30 cellular contexts compared by ENCODE assay signal in the genomic region with DNA sequence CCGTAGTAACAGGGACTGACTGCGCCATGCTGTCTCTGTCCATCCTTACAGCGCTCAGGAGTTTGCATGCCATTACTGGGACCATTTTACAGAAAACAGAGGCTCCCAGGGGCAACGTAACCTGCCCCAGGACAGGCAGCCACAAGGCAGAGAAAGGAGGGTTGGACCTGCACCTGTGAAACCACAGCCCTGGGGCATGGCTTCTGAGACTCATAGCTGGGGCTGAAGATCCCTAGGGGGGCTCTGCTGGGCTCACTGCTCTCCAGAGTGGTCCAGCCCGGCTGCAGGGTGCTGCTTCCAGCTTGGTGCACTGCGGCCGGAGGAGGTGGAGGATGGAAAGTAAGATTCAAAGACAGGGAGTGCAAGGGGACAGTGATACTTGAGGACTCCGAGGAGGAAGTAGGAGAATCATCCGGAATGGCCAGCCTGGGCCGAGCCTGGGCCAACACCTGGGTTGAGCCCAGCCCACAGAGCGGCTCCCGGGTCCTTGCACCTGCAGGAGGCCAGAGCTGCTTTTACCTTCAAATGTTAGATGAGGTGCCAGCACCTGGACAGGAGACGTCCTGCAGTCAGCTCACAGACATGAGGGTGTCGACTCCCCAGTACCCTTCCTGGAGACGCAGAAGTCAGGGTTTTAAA.
A peak's percentile ranks its signal among the peaks of the same experiment; 100 is the strongest.
DNase-seq lines count a peak whose midpoint lies in the region; ATAC-seq and TF ChIP-seq lines count a peak whose summit lies in the region.
"Had no signal": no experiment of that assay in that cellular context is flagged by ENCODE, and none has a peak within 500 bp of the region (broad histone marks: within the 10 kb centered on the region; RNA-seq: fewer than 3 reads in every experiment).

No MANE protein-coding gene starts in this region.

- no peak for ATAC-seq in GM21737 (IDR thresholded peaks at IDR 0.05; ENCODE audit: unreplicated experiment)
- ATAC-seq in HG03175 (IDR thresholded peaks at IDR 0.05; ENCODE audit: unreplicated experiment), result no peak
- ATAC-seq: activated naive CD8-positive, alpha-beta T cell treated with anti-CD3 and anti-CD28 coated beads, Interleukin-2, amount 50 U/mL, for 24 hours; lower lobe of right lung; natural killer cell; pancreas had no signal

- BruUV-seq in A673 (replicated peaks; lab: Mats Ljungman, UMichigan), result no TSS peak

- TF ChIP-seq CTCF in A673 (conservative IDR thresholded peaks at IDR 0.05; ENCODE audit: low read depth, low read length) (no peak), nephron progenitor cell (IDR thresholded peaks at IDR 0.05) (no peak)

- CTCF ChIA-PET in A673 (lab: Charles Lee), result no interaction called here

- H3K4me1 ChIP-seq in A673 (ENCODE audit: insufficient read depth, low read length, poor library complexity, severe bottlenecking) (peaks cover 68% of the 10 kb centered on the region), HUES48 (ENCODE audit: control insufficient read depth, insufficient read depth, low read length) (peaks cover 58% of the 10 kb centered on the region), ectodermal cell (ENCODE audit: control insufficient read depth, insufficient read depth, low read length) (peaks cover 65% of the 10 kb centered on the region)
- H3K4me1 ChIP-seq: lower lobe of right lung, pancreas, upper lobe of left lung had no signal

- H3K4me1 Mint-ChIP-seq in nephron progenitor cell, result peaks cover 65% of the 10 kb centered on the region
- H3K4me1 Mint-ChIP-seq: activated naive CD8-positive, alpha-beta T cell treated with anti-CD3 and anti-CD28 coated beads, Interleukin-2, amount 50 U/mL, for 24 hours; CD8-positive, alpha-beta memory T cell; natural killer cell had no signal

- H3K4me3 ChIP-seq in A673 (ENCODE audit: low read depth, low read length, poor library complexity, severe bottlenecking) (no peak overlapping the region), HUES48 (ENCODE audit: low read depth, low read length) (no peak overlapping the region), ectodermal cell (ENCODE audit: insufficient read depth, low read depth, low read length) (no peak overlapping the region)
- H3K4me3 ChIP-seq: esophagus squamous epithelium, lower lobe of right lung, MG63, pancreas, skin epidermis, upper lobe of left lung had no signal

- H3K9me3 ChIP-seq in A673 (ENCODE audit: low read depth, low read length, poor library complexity, severe bottlenecking) (no peaks in the 10 kb centered on the region), HUES48 (ENCODE audit: control insufficient read depth, insufficient read depth, low read length) (no peaks in the 10 kb centered on the region), ectodermal cell (ENCODE audit: control insufficient read depth, low read length) (no peaks in the 10 kb centered on the region)
- H3K9me3 ChIP-seq: esophagus squamous epithelium, lower lobe of right lung, MG63, pancreas, upper lobe of left lung had no signal

- H3K27me3 Mint-ChIP-seq in nephron progenitor cell (ENCODE audit: low read depth, poor library complexity), result peaks cover 16% of the 10 kb centered on the region

- H3K36me3 Mint-ChIP-seq in nephron progenitor cell (ENCODE audit: low read depth), result no peaks in the 10 kb centered on the region
- H3K36me3 Mint-ChIP-seq: CD8-positive, alpha-beta memory T cell; natural killer cell had no signal

- no peak for DNase-seq in A673 (ENCODE audit: low spot score)
- DNase-seq in nephron progenitor cell, result no peak
- DNase-seq in erythroblast (lab: John Stamatoyannopoulos, UW), result no peak
- DNase-seq in COR-L47 (lab: John Stamatoyannopoulos, UW), result no peak
- DNase-seq: activated CD4-positive, alpha-beta T cell treated with anti-CD3 and anti-CD28 coated beads, Interleukin-2, amount 50 U/mL, for 48 hours; activated CD4-positive, CD25-positive, alpha-beta regulatory T cell treated with anti-CD3 and anti-CD28 coated beads, Interleukin-2, amount 50 U/mL, for 72 hours; activated naive CD4-positive, alpha-beta T cell; activated naive CD8-positive, alpha-beta T cell treated with anti-CD3 and anti-CD28 coated beads, Interleukin-2, amount 50 U/mL, for 24 hours; activated T-cell treated with anti-CD3 and anti-CD28 coated beads, Interleukin-2, amount 50 U/mL, for 48 hours; CD8-positive, alpha-beta memory T cell; DMS 273 treated with DMSO at 0.1 percent for 48 hours; esophagus squamous epithelium; HFFc6; lower lobe of right lung; MG63; natural killer cell; NCI-H1105 treated with DMSO at 0.1 percent for 48 hours; NCI-H2171; NCI-H510A; pancreas; stimulated activated naive CD4-positive, alpha-beta T cell; T-helper 2 cell; upper lobe of left lung had no signal

- peak overlapping the region; percentile 95 for H3K27ac ChIP-seq in A673 (ENCODE audit: low read depth, low read length, poor library complexity, severe bottlenecking)
- H3K27ac ChIP-seq in HUES48 (ENCODE audit: low read depth, low read length), result peak overlapping the region; percentile 98
- H3K27ac ChIP-seq in ectodermal cell (ENCODE audit: insufficient read depth, low read depth, low read length, poor library complexity, severe bottlenecking), result peak overlapping the region; percentile 26
- H3K27ac ChIP-seq: esophagus squamous epithelium, KMS-11, lower lobe of right lung, pancreas, skin epidermis, upper lobe of left lung had no signal

- POLR2A ChIA-PET in A673 (lab: Charles Lee; ENCODE audit: low non-redundant PET), result no interaction called here

- peak overlapping the region; percentile 49; the same call in 1 of the 2 replicates for H3K9ac ChIP-seq in HUES48 (ENCODE audit: low read depth, low read length)
- H3K9ac ChIP-seq: KMS-11 had no signal

- WGBS in ectodermal cell, 2 experiments, result 83% methylated on average over 15 of the region's 15 CpGs

- no peaks in the 10 kb centered on the region for H3K9me3 Mint-ChIP-seq in nephron progenitor cell
- H3K9me3 Mint-ChIP-seq: activated naive CD8-positive, alpha-beta T cell treated with anti-CD3 and anti-CD28 coated beads, Interleukin-2, amount 50 U/mL, for 24 hours; dendritic cell treated with granulocyte-macrophage colony-stimulating factor and Interleukin-4, amounts not matched to agents 40 ng/mL and 50 ng/mL, for 4 days; HFFc6; natural killer cell had no signal

- peak overlapping the region; percentile 41 for H3K27ac Mint-ChIP-seq in nephron progenitor cell
- H3K27ac Mint-ChIP-seq: activated naive CD8-positive, alpha-beta T cell treated with anti-CD3 and anti-CD28 coated beads, Interleukin-2, amount 50 U/mL, for 24 hours; CD8-positive, alpha-beta memory T cell; dendritic cell treated with granulocyte-macrophage colony-stimulating factor and Interleukin-4, amounts not matched to agents 40 ng/mL and 50 ng/mL, for 4 days; natural killer cell had no signal

- H3K27me3 ChIP-seq in A673 (replicated peaks; ENCODE audit: insufficient read depth, low read depth, low read length, poor library complexity) (no peaks in the 10 kb centered on the region), HUES48 (ENCODE audit: control insufficient read depth, insufficient read depth, low read length) (no peaks in the 10 kb centered on the region), ectodermal cell (ENCODE audit: control insufficient read depth, insufficient read depth, low read length, poor library complexity, severe bottlenecking) (no peaks in the 10 kb centered on the region)
- H3K27me3 ChIP-seq: pancreas, upper lobe of left lung had no signal

- no peaks in the 10 kb centered on the region for H3K36me3 ChIP-seq in A673 (ENCODE audit: insufficient read depth, low read length, poor library complexity, severe bottlenecking)
- no peaks in the 10 kb centered on the region for H3K36me3 ChIP-seq in HUES48 (ENCODE audit: control insufficient read depth, insufficient read depth, low read length)
- no peaks in the 10 kb centered on the region for H3K36me3 ChIP-seq in ectodermal cell (ENCODE audit: control insufficient read depth, insufficient read depth, low read length)
- H3K36me3 ChIP-seq: esophagus squamous epithelium, lower lobe of right lung, MG63, pancreas, upper lobe of left lung had no signal

- intact Hi-C loops in A673 (cut with micrococcal nuclease; ENCODE audit: unreplicated experiment), result no loop called here

- H3K4me3 Mint-ChIP-seq in nephron progenitor cell, result no peak overlapping the region
- H3K4me3 Mint-ChIP-seq: activated naive CD8-positive, alpha-beta T cell treated with anti-CD3 and anti-CD28 coated beads, Interleukin-2, amount 50 U/mL, for 24 hours; CD8-positive, alpha-beta memory T cell; dendritic cell treated with granulocyte-macrophage colony-stimulating factor and Interleukin-4, amounts not matched to agents 40 ng/mL and 50 ng/mL, for 4 days; HFFc6; natural killer cell had no signal

- no peak for TF ChIP-seq POLR2A in erythroblast (IDR thresholded peaks at IDR 0.05; ENCODE audit: low read length)

Comparison
In these comparisons a context has a peak if more than half of its experiments do, and no peak if none do; other contexts are left out.
1. H3K27ac ChIP-seq: peak in every context shown above with its lines; median percentile 98 in HUES48; 95 in A673; 26 in ectodermal cell.